ENCODE assay signal across 26 cellular contexts in genomic region chr9:110832916-110833315, GRCh38.
DNase-seq lines count a peak whose midpoint lies in the region; ATAC-seq, FAIRE-seq and TF ChIP-seq lines count a peak whose summit lies in the region.
"Had no signal": no experiment of that assay in that cellular context is flagged by ENCODE, and none has a peak within 500 bp of the region (broad histone marks: within the 10 kb centered on the region; RNA-seq: fewer than 3 reads in every experiment).

No MANE protein-coding gene starts in this region.

- no peaks in the 10 kb centered on the region for H3K27me3 Mint-ChIP-seq in osteocyte (ENCODE audit: unreplicated experiment)

- no peak overlapping the region for H2BK5ac ChIP-seq in H1 (ENCODE audit: low read depth, low read length)

- H3K4me3 Mint-ChIP-seq in osteocyte (ENCODE audit: unreplicated experiment): no peak overlapping the region
- H3K4me3 Mint-ChIP-seq: CD4-positive, CD25-positive, alpha-beta regulatory T cell; T-helper 1 cell treated with Interleukin-12 subunit alpha and Interleukin-12 subunit beta and Interleukin-4 antibody, amounts not matched to agents 30 μg/mL and 1 μg/mL, for 36 hours had no signal

- TF ChIP-seq EP300 in H1 (IDR thresholded peaks at IDR 0.05; ENCODE audit: borderline replicate concordance in 1 of 2, low read depth in 2 of 2, low read length in 2 of 2): no peak

- H2BK12ac ChIP-seq in H1 (ENCODE audit: low read depth, low read length): no peak overlapping the region

- no peaks in the 10 kb centered on the region for H3K23me2 ChIP-seq in H1 (ENCODE audit: low read depth, low read length)

- peaks cover 51% of the 10 kb centered on the region for H3K4me1 Mint-ChIP-seq in osteocyte (ENCODE audit: unreplicated experiment)
- H3K4me1 Mint-ChIP-seq: CD4-positive, CD25-positive, alpha-beta regulatory T cell had no signal

- no peak overlapping the region for H2BK15ac ChIP-seq in H1 (ENCODE audit: low read length)

- H3K4ac ChIP-seq in H1 (replicated peaks; ENCODE audit: insufficient read length, low read depth, low read length): no peak overlapping the region

- no peak overlapping the region for H2BK120ac ChIP-seq in H1 (replicated peaks; ENCODE audit: low read depth, low read length)

- H2AK5ac ChIP-seq in H1 (ENCODE audit: low read depth, low read length): no peak overlapping the region

- H3K18ac ChIP-seq in H1 (ENCODE audit: extremely low read depth, low read length): no peak overlapping the region

- no peak overlapping the region for H3K9ac ChIP-seq in H1 (replicated peaks in 1 of 4; ENCODE audit: extremely low read depth in 1 of 4, low read depth in 3 of 4, low read length in 3 of 4)

- H4K8ac ChIP-seq in H1 (ENCODE audit: extremely low read depth, insufficient read depth, low read length): no peak overlapping the region

- H3K9me3 Mint-ChIP-seq in osteocyte (ENCODE audit: unreplicated experiment): peaks cover 9% of the 10 kb centered on the region
- H3K9me3 Mint-ChIP-seq: T-helper 1 cell treated with Interleukin-12 subunit alpha and Interleukin-12 subunit beta and Interleukin-4 antibody, amounts not matched to agents 30 μg/mL and 1 μg/mL, for 36 hours had no signal

- H4K5ac ChIP-seq in H1 (ENCODE audit: insufficient read length, low read depth, low read length): no peak overlapping the region

- peak overlapping the region; percentile 46 for H3K56ac ChIP-seq in H1 (replicated peaks; ENCODE audit: insufficient read length, low read depth, low read length)

- H3K14ac ChIP-seq in H1 (ENCODE audit: insufficient read length): no peak overlapping the region

- H3K4me2 ChIP-seq in H1 (ENCODE audit: insufficient read depth in 1 of 2, low read depth in 2 of 2, low read length in 2 of 2): no peak overlapping the region

- no peaks in the 10 kb centered on the region; a peak in 1 of 4 replicates for H3K9me3 ChIP-seq in H1 (ENCODE audit: insufficient read depth in 2 of 2, low read depth in 1 of 2, low read length in 1 of 2)
- H3K9me3 ChIP-seq: SJCRH30 had no signal

- H3K4me3 ChIP-seq in H1 (ENCODE audit: extremely low read depth in 1 of 4, insufficient read depth in 2 of 4, low read depth in 3 of 4, low read length in 4 of 4): no peak overlapping the region
- H3K4me3 ChIP-seq: GM12878, SJCRH30 had no signal

- no peak overlapping the region for H3K23ac ChIP-seq in H1 (ENCODE audit: insufficient read length)

- TF ChIP-seq POLR2A in H1 (IDR thresholded peaks at IDR 0.05; ENCODE audit: control extremely low read depth in 1 of 2, low read depth in 2 of 2, low read length in 2 of 2): no peak

- H4K91ac ChIP-seq in H1 (replicated peaks; ENCODE audit: insufficient read length, low read length): no peak overlapping the region

- ATAC-seq in HG03108 (IDR thresholded peaks at IDR 0.05; ENCODE audit: unreplicated experiment): no peak
- no peak for ATAC-seq in HG02970 (IDR thresholded peaks at IDR 0.05; ENCODE audit: low FRiP score, unreplicated experiment)
- ATAC-seq: GM12878, HepG2, Panc1 had no signal

- no peaks in the 10 kb centered on the region for H3K4me1 ChIP-seq in H1 (replicated peaks in 1 of 4; ENCODE audit: control insufficient read depth in 3 of 4, insufficient read depth in 4 of 4, low read length in 3 of 4)

- H4K20me1 ChIP-seq in H1 (replicated peaks in 1 of 2; ENCODE audit: control insufficient read depth in 1 of 2, insufficient read depth in 2 of 2, low read length in 2 of 2): no peaks in the 10 kb centered on the region

- H2BK20ac ChIP-seq in H1 (ENCODE audit: low read length): no peak overlapping the region

- peaks cover 4% of the 10 kb centered on the region for H3K36me3 Mint-ChIP-seq in osteocyte (ENCODE audit: unreplicated experiment)
- H3K36me3 Mint-ChIP-seq: CD4-positive, CD25-positive, alpha-beta regulatory T cell had no signal

- peak overlapping the region; percentile 69 for H3K27ac Mint-ChIP-seq in osteocyte (ENCODE audit: unreplicated experiment)
- H3K27ac Mint-ChIP-seq: T-helper 1 cell treated with Interleukin-12 subunit alpha and Interleukin-12 subunit beta and Interleukin-4 antibody, amounts not matched to agents 30 μg/mL and 1 μg/mL, for 36 hours had no signal

- no peaks in the 10 kb centered on the region for H3K79me1 ChIP-seq in H1 (ENCODE audit: low read depth, low read length)

- H3K27ac ChIP-seq in H1 (ENCODE audit: low read depth, low read length): no peak overlapping the region
- H3K27ac ChIP-seq: HL-60, SJCRH30 had no signal

- no peak overlapping the region for H2AFZ ChIP-seq in H1 (ENCODE audit: low read length)

- DNase-seq in EH (ENCODE audit: low read depth) (peak; percentile 50), RCC 7860 (ENCODE audit: low spot score) (no peak), H1 (ENCODE audit: low read depth in 1 of 2, low spot score in 2 of 2) (no peak), osteocyte (ENCODE audit: extremely low spot score, unreplicated experiment) (no peak), iPS-NIHi11 (ENCODE audit: low spot score) (no peak)
- DNase-seq: CD4-positive, CD25-positive, alpha-beta regulatory T cell; GOT3; KBM-7; MM.1S; NCI-H1092 treated with DMSO at 0.1 percent for 48 hours; NCI-H146; NCI-H2081; NCI-H2171; NCI-H345; NCI-H524; NCI-H774; NK-92 treated with Interleukin-12 subunit alpha and Interleukin-12 subunit beta, amount 100 ng/mL, for 24 hours; SJCRH30 had no signal

- POLR2A ChIA-PET in H1 (lab: Charles Lee; ENCODE audit: partially characterized antibody): no interaction called here

- no peaks in the 10 kb centered on the region for H3K27me3 ChIP-seq in H1 (replicated peaks in 1 of 4; ENCODE audit: control insufficient read depth in 3 of 4, extremely low read depth in 1 of 4, insufficient read depth in 3 of 4, low read length in 3 of 4)
- H3K27me3 ChIP-seq: SJCRH30 had no signal

- no peak for TF ChIP-seq CTCF in H1 (IDR thresholded peaks at IDR 0.05; ENCODE audit: control extremely low read depth in 1 of 3, insufficient read depth in 1 of 3, low read depth in 1 of 3, low read length in 3 of 3)
- no peak for TF ChIP-seq CTCF in osteocyte (IDR thresholded peaks at IDR 0.05)

- 92% methylated on average over 3 of the region's 3 CpGs; no CpG with 5 or more reads in 1 of the 2 experiments for whole genome bisulfite sequencing in H1 (ENCODE audit: extremely low coverage in 1 of 2, insufficient coverage in 1 of 2, insufficient read length in 1 of 2, insufficient replicate concordance in 2 of 2, low coverage in 1 of 2, low lambda C conversion rate in 2 of 2, missing lambda C conversion rate in 1 of 2), 2 experiments

- TF ChIP-seq RAD21 in H1 (IDR thresholded peaks at IDR 0.05 in 1 of 2, conservative IDR thresholded peaks at IDR 0.05 in 1 of 2; ENCODE audit: low read depth in 2 of 2, low read length in 2 of 2): no peak

- H3K36me3 ChIP-seq in H1 (ENCODE audit: control insufficient read depth in 2 of 4, insufficient read depth in 4 of 4, low read length in 3 of 4): no peaks in the 10 kb centered on the region
- H3K36me3 ChIP-seq: SJCRH30 had no signal

- peak; percentile 38 for FAIRE-seq in RCC 7860 (lab: Jason Lieb, UNC)
- FAIRE-seq in H1 (lab: Jason Lieb, UNC): no peak
- FAIRE-seq: A204.1, GM12878, HepG2 had no signal

- H3K79me2 ChIP-seq in H1 (ENCODE audit: control insufficient read depth in 1 of 2, insufficient read depth in 2 of 2, low read length in 2 of 2): no peaks in the 10 kb centered on the region

- CTCF ChIA-PET in H1 (lab: Charles Lee; ENCODE audit: partially characterized antibody): no interaction called here

TF ChIP-seq in H1, 55 proteins besides CTCF, POLR2A, EP300 and RAD21:
- TF ChIP-seq JUND (IDR thresholded peaks at IDR 0.05; ENCODE audit: low read length) (no peak), MAFK (IDR thresholded peaks at IDR 0.05; ENCODE audit: low read depth, low read length) (no peak), YY1 (IDR thresholded peaks at IDR 0.05; ENCODE audit: low read depth, low read length) (no peak), RBBP5 (IDR thresholded peaks at IDR 0.05; ENCODE audit: borderline replicate concordance, low read depth, low read length) (no peak), SIN3A (conservative IDR thresholded peaks at IDR 0.05 in 1 of 2, IDR thresholded peaks at IDR 0.05 in 1 of 2; ENCODE audit: low read depth in 1 of 2, low read length in 2 of 2) (no peak), BCL11A (IDR thresholded peaks at IDR 0.05; ENCODE audit: low read depth in 2 of 2, low read length in 2 of 2) (no peak), KDM1A (IDR thresholded peaks at IDR 0.05; ENCODE audit: borderline replicate concordance, low read length) (no peak), CEBPB (IDR thresholded peaks at IDR 0.05; ENCODE audit: low read depth, low read length) (no peak), HDAC2 (IDR thresholded peaks at IDR 0.05; ENCODE audit: borderline replicate concordance in 1 of 2, low read depth in 2 of 2, low read length in 2 of 2) (no peak), SP4 (IDR thresholded peaks at IDR 0.05; ENCODE audit: low read length) (no peak)
